ENCODE assay signal across 9 cellular contexts in genomic region chr9:36135791-36136276, GRCh38. TPM values are rescaled to one million over a fixed set of nuclear protein-coding genes. Genes with fewer than 3 reads are reported as not detected.
DNase-seq lines count a peak whose midpoint lies in the region; ATAC-seq, FAIRE-seq and TF ChIP-seq lines count a peak whose summit lies in the region.
"Had no signal": no experiment of that assay in that cellular context is flagged by ENCODE, and none has a peak within 500 bp of the region (broad histone marks: within the 10 kb centered on the region; RNA-seq: fewer than 3 reads in every experiment).

No MANE protein-coding gene starts in this region.

- H3K9me3 ChIP-seq in mononuclear cell (ENCODE audit: low read depth, low read length), result no peaks in the 10 kb centered on the region
- no peaks in the 10 kb centered on the region for H3K9me3 ChIP-seq in uterus

- H3K27me3 ChIP-seq in bronchial epithelial cell (ENCODE audit: control insufficient read depth, insufficient read depth, low read length) (peaks cover 9% of the 10 kb centered on the region), mononuclear cell (ENCODE audit: insufficient read depth, low read length) (no peaks in the 10 kb centered on the region), uterus (no peaks in the 10 kb centered on the region)

- no peak for FAIRE-seq in bronchial epithelial cell (lab: Jason Lieb, UNC)
- FAIRE-seq: G401.6 had no signal

- ATAC-seq in Right ventricle myocardium inferior (peak; percentile 26), HG03439 (IDR thresholded peaks at IDR 0.05; ENCODE audit: unreplicated experiment) (no peak)

- DNase-seq in Right ventricle myocardium inferior (ENCODE audit: missing footprints), result no peak
- no peak for DNase-seq in cardiac septum (ENCODE audit: low spot score)
- no peak for DNase-seq in bronchial epithelial cell (ENCODE audit: low read depth)
- peak; percentile 14 to 61 for DNase-seq in uterus
- no peak for DNase-seq in NCI-H69 (lab: John Stamatoyannopoulos, UW)
- DNase-seq in NCI-H524 treated with DMSO at 0.1 percent for 48 hours (lab: John Stamatoyannopoulos, UW), result no peak

- intact Hi-C loops in Right ventricle myocardium inferior (cut with DNase I) (no loop called here), cardiac septum (cut with DNase I) (no loop called here), uterus (cut with DNase I; ENCODE audit: low total_unique reads) (no loop called here)

- H3K4me1 ChIP-seq in mononuclear cell (ENCODE audit: insufficient read depth, low read length) (peaks cover 48% of the 10 kb centered on the region), uterus (peaks cover 2 to 13% of the 10 kb centered on the region in 2 donors)

- no peak for TF ChIP-seq CTCF in bronchial epithelial cell (IDR thresholded peaks at IDR 0.05; ENCODE audit: insufficient read depth, low read length, severe bottlenecking)
- no peak for TF ChIP-seq CTCF in uterus (IDR thresholded peaks at IDR 0.05)

- no peak for TF ChIP-seq POLR2A in uterus (IDR thresholded peaks at IDR 0.05)

- H3K27ac ChIP-seq in uterus, result peak overlapping the region; percentile 81 to 88

- peak overlapping the region; percentile 37 for H3K4me3 ChIP-seq in bronchial epithelial cell (ENCODE audit: low read depth, low read length)
- H3K4me3 ChIP-seq in mononuclear cell (ENCODE audit: low read length), result peak overlapping the region; percentile 78
- H3K4me3 ChIP-seq in uterus, result peak overlapping the region; percentile 39 to 87

- H3K36me3 ChIP-seq in bronchial epithelial cell (ENCODE audit: control insufficient read depth, insufficient read depth, low read length) (no peaks in the 10 kb centered on the region), uterus (no peaks in the 10 kb centered on the region)

RNA-seq across cellular contexts. Expression of gene GLIPR2, which starts 0.7 kb away (rescaled TPM):
- total RNA-seq in Right ventricle myocardium inferior, result 8.9 TPM
- total RNA-seq in cardiac septum, result 6.6 TPM
- total RNA-seq in bronchial epithelial cell, result 0.26 and 1.8 TPM in 2 replicates
- total RNA-seq in mononuclear cell, result 86.0 TPM
- total RNA-seq in uterus, result 100 to 1,000 TPM in 1 of 4 donors, 10 to 100 TPM in 3; 25.6 to 109 (median 60.8) TPM

RNA-seq across cellular contexts. Expression of gene CCIN, which starts 33.4 kb away (rescaled TPM):
- total RNA-seq in Right ventricle myocardium inferior, result not detected
- total RNA-seq in cardiac septum, result 0.16 TPM
- total RNA-seq in bronchial epithelial cell, result not detected in 2 replicates
- total RNA-seq in mononuclear cell, result 1.0 TPM
- 1 to 10 TPM in 2 of 4 donors, under 1 TPM in 2; 0.26 to 1.6 (median 0.99) TPM for total RNA-seq in uterus

RNA-seq across cellular contexts. Expression of gene CLTA, which starts 54.9 kb away (rescaled TPM):
- total RNA-seq in Right ventricle myocardium inferior (69.4 TPM), cardiac septum (58.3 TPM), bronchial epithelial cell (294 and 335 TPM in 2 replicates), mononuclear cell (77.6 TPM), uterus (100 to 1,000 TPM; 111 to 191 (median 141) TPM)

Comparison
In these comparisons a context has a peak if more than half of its experiments do, and no peak if none do; other contexts are left out.
1. DNase-seq: peak in uterus (2 of 2); none in Right ventricle myocardium inferior (single experiment), cardiac septum (single experiment), bronchial epithelial cell (single experiment), NCI-H69 (single experiment) and NCI-H524 treated with DMSO at 0.1 percent for 48 hours (single experiment).
2. Peak in every context shown above with its lines, with median percentiles within 50 percentile points of each other: H3K4me3 ChIP-seq.